In genomic region chr1:65281846-65282245, GRCh38 we compare ENCODE assay signal across 23 cellular contexts. TPM values are rescaled to one million over a fixed set of nuclear protein-coding genes. Genes with fewer than 3 reads are reported as not detected.
DNase-seq lines count a peak whose midpoint lies in the region; ATAC-seq and TF ChIP-seq lines count a peak whose summit lies in the region.
"Had no signal": no experiment of that assay in that cellular context is flagged by ENCODE, and none has a peak within 500 bp of the region (broad histone marks: within the 10 kb centered on the region; RNA-seq: fewer than 3 reads in every experiment).

No MANE protein-coding gene starts in this region.

- H3K9me2 ChIP-seq in OCI-LY7 (ENCODE audit: insufficient read depth, low read length): no peaks in the 10 kb centered on the region

- H2AFZ ChIP-seq in OCI-LY7 (ENCODE audit: low read length) (peak overlapping the region; percentile 57; the same call in 1 of the 2 replicates), neural progenitor cell (replicated peaks) (no peak overlapping the region)
- H2AFZ ChIP-seq: hepatocyte had no signal

- H4K20me1 ChIP-seq in OCI-LY7 (ENCODE audit: insufficient read depth, low read length) (no peaks in the 10 kb centered on the region), neural progenitor cell (ENCODE audit: low read depth) (peaks cover 9% of the 10 kb centered on the region)
- H4K20me1 ChIP-seq: BLaER1 treated with 17β-estradiol and CSF1 and Interleukin-3, amounts not matched to agents 10 nM and 100 nM had no signal

- peaks cover 60% of the 10 kb centered on the region for H3K4me1 ChIP-seq in OCI-LY7 (ENCODE audit: insufficient read depth, low read length, poor library complexity, severe bottlenecking)
- H3K4me1 ChIP-seq in neural progenitor cell: peaks cover 49% of the 10 kb centered on the region

- peak overlapping the region; percentile 60 for H3K4me2 ChIP-seq in OCI-LY7 (ENCODE audit: low read length)
- H3K4me2 ChIP-seq in neural progenitor cell: peak overlapping the region; percentile 48
- H3K4me2 ChIP-seq: BLaER1 treated with 17β-estradiol and CSF1 and Interleukin-3, amounts not matched to agents 10 nM and 100 nM; hepatocyte had no signal

- no peak overlapping the region for H3K27ac Mint-ChIP-seq in neural progenitor cell
- H3K27ac Mint-ChIP-seq in activated CD4-positive, alpha-beta T cell treated with anti-CD3 and anti-CD28 coated beads, Interleukin-2, amount 10 ng/mL, durations not matched to agents 7 days and 5 days: no peak overlapping the region
- H3K27ac Mint-ChIP-seq: activated B cell treated with CpG ODN at 0.5 μM for 24 hours; activated naive CD8-positive, alpha-beta T cell treated with anti-CD3 and anti-CD28 coated beads for 36 hours; natural killer cell treated with Interleukin-12 subunit alpha and Interleukin-12 subunit beta and Interleukin-15 and Interleukin-18, amount 100 ng/mL, for 72 hours had no signal

- no peak for TF ChIP-seq CTCF in OCI-LY7 (conservative IDR thresholded peaks at IDR 0.05; ENCODE audit: low read length)
- no peak for TF ChIP-seq CTCF in neural progenitor cell (IDR thresholded peaks at IDR 0.05)

- peak; percentile 79 for DNase-seq in OCI-LY7 (ENCODE audit: low spot score)
- DNase-seq in neural progenitor cell (ENCODE audit: low spot score): no peak
- no peak for DNase-seq in KBM-7
- DNase-seq in activated CD4-positive, alpha-beta T cell treated with anti-CD3 and anti-CD28 coated beads, Interleukin-2, amount 10 ng/mL, durations not matched to agents 7 days and 5 days: no peak
- no peak for DNase-seq in NCI-H2227 (lab: John Stamatoyannopoulos, UW; ENCODE audit: unreplicated experiment)
- DNase-seq: activated B cell treated with CpG ODN at 0.5 μM for 24 hours; activated CD4-positive, alpha-beta T cell treated with anti-CD3 and anti-CD28 coated beads, Interleukin-2, amount 50 U/mL, for 1 hour; activated effector memory CD4-positive, alpha-beta T cell treated with anti-CD3 and anti-CD28 coated beads, Interleukin-2, amount 50 U/mL, for 16 hours; activated naive CD8-positive, alpha-beta T cell treated with anti-CD3 and anti-CD28 coated beads for 36 hours; activated T-cell treated with anti-CD3 and anti-CD28 coated beads, Interleukin-2, amount 50 U/mL, for 1 hour; aorta; effector CD4-positive, alpha-beta T cell; NCI-H1436; NCI-H748 treated with DMSO at 0.1 percent for 48 hours; stimulated activated CD4-positive, alpha-beta T cell treated with anti-CD3 and anti-CD28 coated beads, Interleukin-4, amount 100 ng/mL, for 24 hours; T-helper 1 cell; tibial artery had no signal

- peak overlapping the region; percentile 76 for H3K27ac ChIP-seq in OCI-LY7 (ENCODE audit: low read depth, low read length, poor library complexity, severe bottlenecking)
- no peak overlapping the region for H3K27ac ChIP-seq in neural progenitor cell
- H3K27ac ChIP-seq: BLaER1 treated with 17β-estradiol and CSF1 and Interleukin-3, amounts not matched to agents 10 nM and 100 nM; hepatocyte; tibial artery had no signal

- H3K79me2 ChIP-seq in OCI-LY7 (ENCODE audit: insufficient read depth, low read depth, low read length) (peaks cover 8% of the 10 kb centered on the region; the same call in 1 of the 2 replicates), neural progenitor cell (ENCODE audit: low read depth) (peaks cover 10% of the 10 kb centered on the region)
- H3K79me2 ChIP-seq: hepatocyte had no signal

- no peak overlapping the region for H3K4me3 Mint-ChIP-seq in neural progenitor cell
- H3K4me3 Mint-ChIP-seq in activated CD4-positive, alpha-beta T cell treated with anti-CD3 and anti-CD28 coated beads, Interleukin-2, amount 10 ng/mL, durations not matched to agents 7 days and 5 days: no peak overlapping the region
- H3K4me3 Mint-ChIP-seq: activated B cell treated with CpG ODN at 0.5 μM for 24 hours; activated naive CD8-positive, alpha-beta T cell treated with anti-CD3 and anti-CD28 coated beads for 36 hours; natural killer cell treated with Interleukin-12 subunit alpha and Interleukin-12 subunit beta and Interleukin-15 and Interleukin-18, amount 100 ng/mL, for 72 hours had no signal

- in situ Hi-C loops in KBM-7 (cut with MboI; ENCODE audit: low pct_unique_long_range_greater_than_20kb, low sequenced_read_pairs): no loop called here

- no peaks in the 10 kb centered on the region for H3K27me3 ChIP-seq in neural progenitor cell
- H3K27me3 ChIP-seq: BLaER1 treated with 17β-estradiol and CSF1 and Interleukin-3, amounts not matched to agents 10 nM and 100 nM; hepatocyte; tibial artery had no signal

- POLR2A ChIA-PET in OCI-LY7 (lab: Charles Lee): interaction anchor here (0.5 to 0.6 kb wide), 2 partner anchors 90 to 101 kb away, joined by 4 read pairs; no protein-coding TSS in a partner anchor
- POLR2A ChIA-PET in activated CD4-positive, alpha-beta T cell treated with anti-CD3 and anti-CD28 coated beads, Interleukin-2, amount 10 ng/mL, durations not matched to agents 7 days and 5 days (lab: Charles Lee): interaction anchor here (0.6 kb wide), 1 partner anchor 35 kb away, joined by 3 read pairs; no protein-coding TSS in a partner anchor

- no TSS peak for BruUV-seq in OCI-LY7 (replicated peaks; lab: Mats Ljungman, UMichigan)

- H3K9me3 ChIP-seq in OCI-LY7 (ENCODE audit: low read length) (no peaks in the 10 kb centered on the region), neural progenitor cell (ENCODE audit: low read depth) (no peaks in the 10 kb centered on the region)
- H3K9me3 ChIP-seq: BLaER1 treated with 17β-estradiol and CSF1 and Interleukin-3, amounts not matched to agents 10 nM and 100 nM; tibial artery had no signal

- ATAC-seq in GM18858 (IDR thresholded peaks at IDR 0.05; ENCODE audit: unreplicated experiment) (peak; percentile 72), HG02759 (IDR thresholded peaks at IDR 0.05; ENCODE audit: unreplicated experiment) (peak; percentile 86)
- ATAC-seq: HCT116; natural killer cell treated with Interleukin-12 subunit alpha and Interleukin-12 subunit beta and Interleukin-15 and Interleukin-18, amount 100 ng/mL, for 72 hours had no signal

- CTCF ChIA-PET in OCI-LY7 (lab: Charles Lee; ENCODE audit: unreplicated experiment): no interaction called here
- CTCF ChIA-PET in activated CD4-positive, alpha-beta T cell treated with anti-CD3 and anti-CD28 coated beads, Interleukin-2, amount 10 ng/mL, durations not matched to agents 7 days and 5 days (lab: Charles Lee): no interaction called here

- no peaks in the 10 kb centered on the region for H3K36me3 Mint-ChIP-seq in neural progenitor cell
- no peaks in the 10 kb centered on the region for H3K36me3 Mint-ChIP-seq in activated CD4-positive, alpha-beta T cell treated with anti-CD3 and anti-CD28 coated beads, Interleukin-2, amount 10 ng/mL, durations not matched to agents 7 days and 5 days (ENCODE audit: low read depth)
- H3K36me3 Mint-ChIP-seq: activated naive CD8-positive, alpha-beta T cell treated with anti-CD3 and anti-CD28 coated beads for 36 hours; natural killer cell treated with Interleukin-12 subunit alpha and Interleukin-12 subunit beta and Interleukin-15 and Interleukin-18, amount 100 ng/mL, for 72 hours had no signal

- H3K4me1 Mint-ChIP-seq in neural progenitor cell: peaks cover 25% of the 10 kb centered on the region
- no peaks in the 10 kb centered on the region for H3K4me1 Mint-ChIP-seq in activated CD4-positive, alpha-beta T cell treated with anti-CD3 and anti-CD28 coated beads, Interleukin-2, amount 10 ng/mL, durations not matched to agents 7 days and 5 days
- H3K4me1 Mint-ChIP-seq: activated B cell treated with CpG ODN at 0.5 μM for 24 hours; activated naive CD8-positive, alpha-beta T cell treated with anti-CD3 and anti-CD28 coated beads for 36 hours had no signal

- no peak overlapping the region for H3K9ac ChIP-seq in neural progenitor cell
- H3K9ac ChIP-seq: BLaER1 treated with 17β-estradiol and CSF1 and Interleukin-3, amounts not matched to agents 10 nM and 100 nM had no signal

- no peaks in the 10 kb centered on the region for H3K36me3 ChIP-seq in OCI-LY7 (ENCODE audit: insufficient read depth, low read length)
- no peaks in the 10 kb centered on the region for H3K36me3 ChIP-seq in neural progenitor cell
- H3K36me3 ChIP-seq: BLaER1 treated with 17β-estradiol and CSF1 and Interleukin-3, amounts not matched to agents 10 nM and 100 nM; tibial artery had no signal

- H3K4me3 ChIP-seq in OCI-LY7 (ENCODE audit: low read depth, low read length, poor library complexity, severe bottlenecking): peak overlapping the region; percentile 34
- no peak overlapping the region for H3K4me3 ChIP-seq in neural progenitor cell
- H3K4me3 ChIP-seq: BLaER1 treated with 17β-estradiol and CSF1 and Interleukin-3, amounts not matched to agents 10 nM and 100 nM; hepatocyte; tibial artery had no signal

- no peaks in the 10 kb centered on the region for H3K9me3 Mint-ChIP-seq in neural progenitor cell
- H3K9me3 Mint-ChIP-seq in activated CD4-positive, alpha-beta T cell treated with anti-CD3 and anti-CD28 coated beads, Interleukin-2, amount 10 ng/mL, durations not matched to agents 7 days and 5 days: no peaks in the 10 kb centered on the region
- H3K9me3 Mint-ChIP-seq: activated B cell treated with CpG ODN at 0.5 μM for 24 hours; activated naive CD8-positive, alpha-beta T cell treated with anti-CD3 and anti-CD28 coated beads for 36 hours; natural killer cell treated with Interleukin-12 subunit alpha and Interleukin-12 subunit beta and Interleukin-15 and Interleukin-18, amount 100 ng/mL, for 72 hours had no signal

- intact Hi-C loops in OCI-LY7 (cut with micrococcal nuclease; ENCODE audit: unreplicated experiment): loop anchor here (2.0 to 10.0 kb wide), 3 partner anchors 27 to 993 kb away; partner anchors contain the start of gene JAK1

- peaks cover 4% of the 10 kb centered on the region for H3K27me3 Mint-ChIP-seq in neural progenitor cell (ENCODE audit: insufficient read depth, low read depth)
- H3K27me3 Mint-ChIP-seq in activated CD4-positive, alpha-beta T cell treated with anti-CD3 and anti-CD28 coated beads, Interleukin-2, amount 10 ng/mL, durations not matched to agents 7 days and 5 days: peaks cover 4% of the 10 kb centered on the region

- H3F3A ChIP-seq in neural progenitor cell (ENCODE audit: low read depth): peaks cover 38% of the 10 kb centered on the region

RNA-seq across cellular contexts. Expression of gene DNAJC6, which starts 27.5 kb away (rescaled TPM):
- 6.6 and 10.3 TPM in 2 replicates for total RNA-seq in OCI-LY7 (2014; rRNA removed; shearing (Covaris generic))
- total RNA-seq in OCI-LY7 (2022): 10.2 and 11.3 TPM in 2 replicates
- 13.0 and 21.9 TPM in 2 replicates for total RNA-seq in neural progenitor cell (ENCODE audit: low replicate concordance)
- total RNA-seq in activated CD4-positive, alpha-beta T cell treated with anti-CD3 and anti-CD28 coated beads, Interleukin-2, amount 10 ng/mL, durations not matched to agents 7 days and 5 days: 1 to 10 TPM; 1.9 TPM
